Comparison of ENCODE assay signal across 8 cellular contexts in the genomic region with DNA sequence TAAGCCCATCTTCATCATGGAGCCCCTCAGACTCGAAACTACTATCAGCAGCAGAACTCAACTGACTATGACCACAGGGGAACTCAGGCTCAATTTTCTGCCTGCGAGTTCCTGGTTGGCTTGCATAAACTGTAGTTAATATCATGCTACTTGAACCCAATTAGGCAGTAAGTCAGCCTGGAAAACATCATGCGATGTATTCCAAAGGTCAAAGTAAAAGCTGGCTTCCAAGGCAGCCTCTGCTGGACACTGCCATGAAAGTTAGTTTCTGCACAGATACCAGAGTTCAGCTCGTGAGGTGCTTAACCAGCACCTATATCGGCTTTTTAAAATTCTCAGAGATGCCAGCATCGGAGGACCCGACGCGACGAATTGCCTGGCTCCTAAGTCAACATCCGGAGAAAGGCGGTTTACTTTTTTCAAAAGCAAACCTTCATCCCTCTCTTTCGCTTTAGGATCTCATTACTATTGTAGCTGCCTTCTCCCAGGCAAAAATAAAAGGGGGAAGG. TPM values are rescaled to one million over a fixed set of nuclear protein-coding genes. Genes with fewer than 3 reads are reported as not detected.
DNase-seq lines count a peak whose midpoint lies in the region; ATAC-seq, FAIRE-seq and TF ChIP-seq lines count a peak whose summit lies in the region.

No MANE protein-coding gene starts in this region.

- no peak for TF ChIP-seq RAD21 in HepG2 (CRISPR knock-in tag; IDR thresholded peaks at IDR 0.05)

- H3K9me3 ChIP-seq in breast epithelium (no peaks in the 10 kb centered on the region), HepG2 (ENCODE audit: low read length) (no peaks in the 10 kb centered on the region), thymus (ENCODE audit: control insufficient read depth) (no peaks in the 10 kb centered on the region)

- in situ Hi-C loops in HepG2 (cut with HindIII; ENCODE audit: extremely low pct_ligation_motif_present, low pct_unique_long_range_greater_than_20kb): loop anchor here (5.0 to 25.0 kb wide), 2 partner anchors 40 to 645 kb away; a partner anchor contains a TSS

- TSS peak; percentile 49 for BruUV-seq in HepG2 (replicated peaks; lab: Mats Ljungman, UMichigan)

- peak overlapping the region; percentile 95 for H3K9ac ChIP-seq in HepG2 (ENCODE audit: insufficient read depth, low read depth, low read length)

- peak; percentile 63 for FAIRE-seq in HepG2 (lab: Jason Lieb, UNC)

- intact Hi-C loops in breast epithelium (cut with DNase I; ENCODE audit: low total_unique reads) (no loop called here), HepG2 (cut with micrococcal nuclease; ENCODE audit: unreplicated experiment) (no loop called here)

- DNase-seq in COLO668 (lab: John Stamatoyannopoulos, UW; ENCODE audit: unreplicated experiment): peak; percentile 52
- DNase-seq in LoVo (ENCODE audit: low spot score): peak; percentile 43
- DNase-seq in breast epithelium (ENCODE audit: low spot score in 2 of 2): no peak
- peak; percentile 70 for DNase-seq in HepG2 (ENCODE audit: low spot score)
- no peak for DNase-seq in activated CD4-positive, alpha-beta T cell treated with anti-CD3 and anti-CD28 coated beads for 48 hours

- H3K27ac ChIP-seq in breast epithelium: peak overlapping the region; percentile 99 to 100
- H3K27ac ChIP-seq in HepG2 (ENCODE audit: extremely low read length, insufficient read depth, low read length): peak overlapping the region; percentile 97
- H3K27ac ChIP-seq in thymus (ENCODE audit: low read depth): peak overlapping the region; percentile 98

- no peak for TF ChIP-seq POLR2A in breast epithelium (IDR thresholded peaks at IDR 0.05)
- peak in 1 of 2 experiments; percentile 63; a peak in 2 of 4 replicates for TF ChIP-seq POLR2A in HepG2 (IDR thresholded peaks at IDR 0.05; ENCODE audit: insufficient read depth in 1 of 2, low read depth in 2 of 2, low read length in 2 of 2)

- CTCF ChIA-PET in HepG2 (lab: Yijun Ruan, JAX; ENCODE audit: low intra/inter-chr PET ratio, low total read pairs): no interaction called here

- POLR2A ChIA-PET in HepG2 (lab: Yijun Ruan, JAX): interaction anchor here (1.1 to 1.5 kb wide), 5 partner anchors 21 to 539 kb away, joined by 3 to 6 read pairs (median 4); a partner anchor contains a TSS

- H3K27me3 ChIP-seq in breast epithelium (no peaks in the 10 kb centered on the region), HepG2 (ENCODE audit: control insufficient read depth in 1 of 2, insufficient read depth in 2 of 2, low read length in 2 of 2) (no peaks in the 10 kb centered on the region; a peak in 1 of 5 replicates), thymus (ENCODE audit: control insufficient read depth, insufficient read depth) (no peaks in the 10 kb centered on the region)

- peaks cover 81% of the 10 kb centered on the region for H3K79me2 ChIP-seq in HepG2 (ENCODE audit: insufficient read depth, low read length)

- peaks cover 52% of the 10 kb centered on the region for H4K20me1 ChIP-seq in HepG2 (ENCODE audit: insufficient read depth, low read length)

- 1% methylated on average over 11 of the region's 13 CpGs for WGBS in HepG2 (ENCODE audit: low lambda C conversion rate)
- WGBS in thymus: 2% methylated on average over 13 of the region's 13 CpGs

- H3K4me1 ChIP-seq in breast epithelium (peaks cover 0 to 21% of the 10 kb centered on the region in 2 donors), HepG2 (ENCODE audit: insufficient read depth, low read length) (peaks cover 42% of the 10 kb centered on the region), thymus (ENCODE audit: control insufficient read depth, insufficient read depth, low read length) (peaks cover 15% of the 10 kb centered on the region)

- H3K36me3 ChIP-seq in breast epithelium: no peaks in the 10 kb centered on the region
- peaks cover 0 to 3% of the 10 kb centered on the region in 2 experiments; a peak in 1 of 5 replicates for H3K36me3 ChIP-seq in HepG2 (replicated peaks in 1 of 2; ENCODE audit: control insufficient read depth in 1 of 2, insufficient read depth in 2 of 2, low read length in 2 of 2)
- no peaks in the 10 kb centered on the region for H3K36me3 ChIP-seq in thymus (ENCODE audit: control insufficient read depth, insufficient read depth)

- H3K4me3 ChIP-seq in breast epithelium: peak overlapping the region; percentile 91 to 98 (median 97)
- H3K4me3 ChIP-seq in HepG2 (replicated peaks in 1 of 3; ENCODE audit: insufficient read depth in 1 of 3, low read depth in 2 of 3, low read length in 3 of 3): peak overlapping the region; percentile 83 to 100 (median 84)
- peak overlapping the region; percentile 68 for H3K4me3 ChIP-seq in thymus (ENCODE audit: low read length)

- H2AFZ ChIP-seq in HepG2 (ENCODE audit: low read length): no peak overlapping the region

- peak overlapping the region; percentile 91 for H3K4me2 ChIP-seq in HepG2 (ENCODE audit: low read depth, low read length)

- TF ChIP-seq CTCF in breast epithelium (IDR thresholded peaks at IDR 0.05): no peak
- no peak for TF ChIP-seq CTCF in HepG2 (CRISPR knock-in tag; IDR thresholded peaks at IDR 0.05)

- ATAC-seq in HepG2 (peak; percentile 19), HG02763 (IDR thresholded peaks at IDR 0.05; ENCODE audit: unreplicated experiment) (no peak), HG03469 (IDR thresholded peaks at IDR 0.05; ENCODE audit: unreplicated experiment) (no peak)

- TF ChIP-seq EP300 in HepG2 (IDR thresholded peaks at IDR 0.05; ENCODE audit: low read depth in 2 of 2, low read length in 2 of 2) (no peak), HepG2 (CRISPR knock-in tag; IDR thresholded peaks at IDR 0.05; ENCODE audit: borderline replicate concordance) (no peak)

TF ChIP-seq in HepG2, 621 proteins besides CTCF, POLR2A, EP300 and RAD21 (continues in another document):
- TF ChIP-seq ZNF235 (CRISPR knock-in tag; IDR thresholded peaks at IDR 0.05; ENCODE audit: borderline replicate concordance) (no peak), CREM (IDR thresholded peaks at IDR 0.05) (peak; percentile 38), CREM (CRISPR knock-in tag; IDR thresholded peaks at IDR 0.05) (no peak), PAF1 (CRISPR knock-in tag; IDR thresholded peaks at IDR 0.05) (no peak), RELA (CRISPR knock-in tag; IDR thresholded peaks at IDR 0.05) (no peak), PCBP1 (IDR thresholded peaks at IDR 0.05; ENCODE audit: borderline replicate concordance, low read depth, low read length) (no peak), GABPB1 (CRISPR knock-in tag; IDR thresholded peaks at IDR 0.05) (no peak)
- TF ChIP-seq, protein P1, sequence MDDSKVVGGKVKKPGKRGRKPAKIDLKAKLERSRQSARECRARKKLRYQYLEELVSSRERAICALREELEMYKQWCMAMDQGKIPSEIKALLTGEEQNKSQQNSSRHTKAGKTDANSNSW (CRISPR knock-in tag; IDR thresholded peaks at IDR 0.05; ENCODE audit: borderline replicate concordance): no peak
- TF ChIP-seq, protein P2, sequence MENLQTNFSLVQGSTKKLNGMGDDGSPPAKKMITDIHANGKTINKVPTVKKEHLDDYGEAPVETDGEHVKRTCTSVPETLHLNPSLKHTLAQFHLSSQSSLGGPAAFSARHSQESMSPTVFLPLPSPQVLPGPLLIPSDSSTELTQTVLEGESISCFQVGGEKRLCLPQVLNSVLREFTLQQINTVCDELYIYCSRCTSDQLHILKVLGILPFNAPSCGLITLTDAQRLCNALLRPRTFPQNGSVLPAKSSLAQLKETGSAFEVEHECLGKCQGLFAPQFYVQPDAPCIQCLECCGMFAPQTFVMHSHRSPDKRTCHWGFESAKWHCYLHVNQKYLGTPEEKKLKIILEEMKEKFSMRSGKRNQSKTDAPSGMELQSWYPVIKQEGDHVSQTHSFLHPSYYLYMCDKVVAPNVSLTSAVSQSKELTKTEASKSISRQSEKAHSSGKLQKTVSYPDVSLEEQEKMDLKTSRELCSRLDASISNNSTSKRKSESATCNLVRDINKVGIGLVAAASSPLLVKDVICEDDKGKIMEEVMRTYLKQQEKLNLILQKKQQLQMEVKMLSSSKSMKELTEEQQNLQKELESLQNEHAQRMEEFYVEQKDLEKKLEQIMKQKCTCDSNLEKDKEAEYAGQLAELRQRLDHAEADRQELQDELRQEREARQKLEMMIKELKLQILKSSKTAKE (CRISPR knock-in tag; IDR thresholded peaks at IDR 0.05; ENCODE audit: borderline replicate concordance): no peak

RNA-seq across cellular contexts. Expression of a gene that starts 3.8 kb away (rescaled TPM):
- total RNA-seq in breast epithelium (10 to 100 TPM; 57.0 to 63.4 (median 62.8) TPM), HepG2 (2016; rRNA removed; fragmentation: Illumina TruSeq; extraction: Trizol) (206 and 323 TPM in 2 replicates)
- 20.6 and 23.7 TPM in 2 replicates for total RNA-seq in HepG2 (2016; cell fraction: cytosol; rRNA removed; fragmentation: Illumina TruSeq; extraction: Trizol; ENCODE audit: low read depth)
- 211 and 312 TPM in 2 replicates for total RNA-seq in HepG2 (2016; cell fraction: insoluble cytoplasmic fraction; rRNA removed; fragmentation: Illumina TruSeq; extraction: Trizol)
- 33.5 and 37.5 TPM in 2 replicates for total RNA-seq in HepG2 (2016; cell fraction: membrane; rRNA removed; fragmentation: Illumina TruSeq; extraction: Trizol)
- 81.8 and 84.7 TPM in 2 replicates for total RNA-seq in HepG2 (2016; cell fraction: nucleus; rRNA removed; fragmentation: Illumina TruSeq; extraction: Trizol)
- polyA plus RNA-seq in HepG2 (2011; rRNA removed) (49.3 and 60.6 TPM in 2 replicates), thymus (115 TPM)
- 28.0 and 36.6 TPM in 2 replicates for polyA plus RNA-seq in HepG2 (2011; cell fraction: cytosol; rRNA removed)
- 25.1 and 25.6 TPM in 2 replicates for polyA plus RNA-seq in HepG2 (2011; cell fraction: nucleus; rRNA removed)
- 144 and 186 TPM in 2 replicates for polyA plus RNA-seq in HepG2 (2012)
- polyA plus RNA-seq in HepG2 (2016; cell fraction: cytosol; fragmentation: Illumina TruSeq; extraction: Trizol; ENCODE audit: low read depth): 21.7 and 22.0 TPM in 2 replicates
- polyA plus RNA-seq in HepG2 (2016; cell fraction: insoluble cytoplasmic fraction; fragmentation: Illumina TruSeq; extraction: Trizol; ENCODE audit: low read depth): 513 and 558 TPM in 2 replicates
- polyA plus RNA-seq in HepG2 (2016; cell fraction: membrane; fragmentation: Illumina TruSeq; extraction: Trizol; ENCODE audit: low read depth): 26.3 and 31.3 TPM in 2 replicates
- 158 and 180 TPM in 2 replicates for polyA plus RNA-seq in HepG2 (2016; cell fraction: nucleus; fragmentation: Illumina TruSeq; extraction: Trizol; ENCODE audit: insufficient read depth, low read depth)
- polyA minus RNA-seq in HepG2 (2011; rRNA and poly(A)+ RNA removed; ENCODE audit: low replicate concordance): 22.9 and 64.5 TPM in 2 replicates
- 29.8 and 35.1 TPM in 2 replicates for polyA minus RNA-seq in HepG2 (2011; cell fraction: cytosol; rRNA and poly(A)+ RNA removed)
- polyA minus RNA-seq in HepG2 (2011; cell fraction: nucleus; rRNA and poly(A)+ RNA removed): 54.8 and 55.4 TPM in 2 replicates

Comparison
In these comparisons a context has a peak if more than half of its experiments do, and no peak if none do; other contexts are left out.
1. DNase-seq: peak in COLO668 (single experiment), LoVo (single experiment) and HepG2 (single experiment); none in breast epithelium (0 of 2) and activated CD4-positive, alpha-beta T cell treated with anti-CD3 and anti-CD28 coated beads for 48 hours (single experiment).
2. Peak in every context shown above with its lines, with median percentiles within 50 percentile points of each other: H3K27ac ChIP-seq and H3K4me3 ChIP-seq.